In the genomic region with DNA sequence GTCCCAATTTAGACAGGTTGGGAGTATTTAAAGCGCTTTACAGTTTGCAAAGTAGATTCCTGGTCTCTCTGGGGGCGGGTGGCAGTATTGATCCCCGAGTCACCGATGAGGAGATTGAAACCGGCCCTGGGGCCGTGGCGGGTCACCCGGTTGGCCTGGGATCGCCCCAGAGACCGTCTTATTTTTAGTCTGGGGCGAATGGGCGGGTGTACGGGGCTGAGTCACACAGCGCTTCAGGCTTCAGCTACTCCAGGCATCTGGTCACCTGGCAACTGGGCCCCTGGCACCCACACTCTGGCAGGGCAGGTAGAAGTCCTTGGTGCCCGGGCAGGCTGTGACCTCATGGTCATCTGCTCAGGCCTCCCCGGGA, we compare ENCODE assay signal across 2 cellular contexts.
TF ChIP-seq lines count a peak whose summit lies in the region.

No MANE protein-coding gene starts in this region.

TF ChIP-seq in HCT116, 20 proteins besides CTCF, POLR2A, EP300 and RAD21:
- no peak for TF ChIP-seq EZH2phosphoT487 (IDR thresholded peaks at IDR 0.05; ENCODE audit: borderline replicate concordance)
- TF ChIP-seq JUND (IDR thresholded peaks at IDR 0.05), result no peak
- TF ChIP-seq ZFX (IDR thresholded peaks at IDR 0.05), result peak; percentile 36

TF ChIP-seq in HepG2, 621 proteins besides CTCF, POLR2A, EP300 and RAD21:
- TF ChIP-seq, protein P1, sequence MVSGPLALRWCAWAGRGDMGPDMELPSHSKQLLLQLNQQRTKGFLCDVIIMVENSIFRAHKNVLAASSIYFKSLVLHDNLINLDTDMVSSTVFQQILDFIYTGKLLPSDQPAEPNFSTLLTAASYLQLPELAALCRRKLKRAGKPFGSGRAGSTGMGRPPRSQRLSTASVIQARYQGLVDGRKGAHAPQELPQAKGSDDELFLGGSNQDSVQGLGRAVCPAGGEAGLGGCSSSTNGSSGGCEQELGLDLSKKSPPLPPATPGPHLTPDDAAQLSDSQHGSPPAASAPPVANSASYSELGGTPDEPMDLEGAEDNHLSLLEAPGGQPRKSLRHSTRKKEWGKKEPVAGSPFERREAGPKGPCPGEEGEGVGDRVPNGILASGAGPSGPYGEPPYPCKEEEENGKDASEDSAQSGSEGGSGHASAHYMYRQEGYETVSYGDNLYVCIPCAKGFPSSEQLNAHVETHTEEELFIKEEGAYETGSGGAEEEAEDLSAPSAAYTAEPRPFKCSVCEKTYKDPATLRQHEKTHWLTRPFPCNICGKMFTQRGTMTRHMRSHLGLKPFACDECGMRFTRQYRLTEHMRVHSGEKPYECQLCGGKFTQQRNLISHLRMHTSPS (CRISPR knock-in tag; IDR thresholded peaks at IDR 0.05; ENCODE audit: low read depth), result peak; percentile 40; the same call in 1 of the 2 replicates
- TF ChIP-seq ZNF747 (CRISPR knock-in tag; IDR thresholded peaks at IDR 0.05; ENCODE audit: borderline replicate concordance) (no peak), FOSL2 (CRISPR knock-in tag; IDR thresholded peaks at IDR 0.05) (0 out of 2 replicates have a peak, but pooled peaks have one; percentile 17), PPARG (CRISPR knock-in tag; conservative IDR thresholded peaks at IDR 0.05) (no peak), ZBTB38 (CRISPR knock-in tag; IDR thresholded peaks at IDR 0.05) (peak; percentile 5; the same call in 1 of the 2 replicates), IRX3 (CRISPR knock-in tag; IDR thresholded peaks at IDR 0.05; ENCODE audit: borderline replicate concordance, low read depth) (0 out of 2 replicates have a peak, but pooled peaks have one; percentile 6), ZNF558 (CRISPR knock-in tag; IDR thresholded peaks at IDR 0.05; ENCODE audit: borderline replicate concordance) (0 out of 2 replicates have a peak, but pooled peaks have one; percentile 6), AKAP8 (CRISPR knock-in tag; IDR thresholded peaks at IDR 0.05) (0 out of 2 replicates have a peak, but pooled peaks have one; percentile 10)
- TF ChIP-seq, protein P2, sequence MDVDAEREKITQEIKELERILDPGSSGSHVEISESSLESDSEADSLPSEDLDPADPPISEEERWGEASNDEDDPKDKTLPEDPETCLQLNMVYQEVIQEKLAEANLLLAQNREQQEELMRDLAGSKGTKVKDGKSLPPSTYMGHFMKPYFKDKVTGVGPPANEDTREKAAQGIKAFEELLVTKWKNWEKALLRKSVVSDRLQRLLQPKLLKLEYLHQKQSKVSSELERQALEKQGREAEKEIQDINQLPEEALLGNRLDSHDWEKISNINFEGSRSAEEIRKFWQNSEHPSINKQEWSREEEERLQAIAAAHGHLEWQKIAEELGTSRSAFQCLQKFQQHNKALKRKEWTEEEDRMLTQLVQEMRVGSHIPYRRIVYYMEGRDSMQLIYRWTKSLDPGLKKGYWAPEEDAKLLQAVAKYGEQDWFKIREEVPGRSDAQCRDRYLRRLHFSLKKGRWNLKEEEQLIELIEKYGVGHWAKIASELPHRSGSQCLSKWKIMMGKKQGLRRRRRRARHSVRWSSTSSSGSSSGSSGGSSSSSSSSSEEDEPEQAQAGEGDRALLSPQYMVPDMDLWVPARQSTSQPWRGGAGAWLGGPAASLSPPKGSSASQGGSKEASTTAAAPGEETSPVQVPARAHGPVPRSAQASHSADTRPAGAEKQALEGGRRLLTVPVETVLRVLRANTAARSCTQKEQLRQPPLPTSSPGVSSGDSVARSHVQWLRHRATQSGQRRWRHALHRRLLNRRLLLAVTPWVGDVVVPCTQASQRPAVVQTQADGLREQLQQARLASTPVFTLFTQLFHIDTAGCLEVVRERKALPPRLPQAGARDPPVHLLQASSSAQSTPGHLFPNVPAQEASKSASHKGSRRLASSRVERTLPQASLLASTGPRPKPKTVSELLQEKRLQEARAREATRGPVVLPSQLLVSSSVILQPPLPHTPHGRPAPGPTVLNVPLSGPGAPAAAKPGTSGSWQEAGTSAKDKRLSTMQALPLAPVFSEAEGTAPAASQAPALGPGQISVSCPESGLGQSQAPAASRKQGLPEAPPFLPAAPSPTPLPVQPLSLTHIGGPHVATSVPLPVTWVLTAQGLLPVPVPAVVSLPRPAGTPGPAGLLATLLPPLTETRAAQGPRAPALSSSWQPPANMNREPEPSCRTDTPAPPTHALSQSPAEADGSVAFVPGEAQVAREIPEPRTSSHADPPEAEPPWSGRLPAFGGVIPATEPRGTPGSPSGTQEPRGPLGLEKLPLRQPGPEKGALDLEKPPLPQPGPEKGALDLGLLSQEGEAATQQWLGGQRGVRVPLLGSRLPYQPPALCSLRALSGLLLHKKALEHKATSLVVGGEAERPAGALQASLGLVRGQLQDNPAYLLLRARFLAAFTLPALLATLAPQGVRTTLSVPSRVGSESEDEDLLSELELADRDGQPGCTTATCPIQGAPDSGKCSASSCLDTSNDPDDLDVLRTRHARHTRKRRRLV (CRISPR knock-in tag; IDR thresholded peaks at IDR 0.05), result 0 out of 2 replicates have a peak, but pooled peaks have one; percentile 30
